In genomic region chr3:155369735-155370134, GRCh38 we compare ENCODE assay signal across 1 cellular context.
TF ChIP-seq lines count a peak whose summit lies in the region.

No MANE protein-coding gene starts in this region.

TF ChIP-seq in GM23338, 12 proteins besides CTCF, POLR2A, EP300 and RAD21 (continued from another document):
- TF ChIP-seq ZNF462 (CRISPR knock-in tag; IDR thresholded peaks at IDR 0.05) (no peak), ETS1 (IDR thresholded peaks at IDR 0.05) (no peak), NANOG (IDR thresholded peaks at IDR 0.05; ENCODE audit: borderline replicate concordance) (no peak), STAT1 (IDR thresholded peaks at IDR 0.05; ENCODE audit: unreplicated experiment) (no peak)
